In the genomic region with DNA sequence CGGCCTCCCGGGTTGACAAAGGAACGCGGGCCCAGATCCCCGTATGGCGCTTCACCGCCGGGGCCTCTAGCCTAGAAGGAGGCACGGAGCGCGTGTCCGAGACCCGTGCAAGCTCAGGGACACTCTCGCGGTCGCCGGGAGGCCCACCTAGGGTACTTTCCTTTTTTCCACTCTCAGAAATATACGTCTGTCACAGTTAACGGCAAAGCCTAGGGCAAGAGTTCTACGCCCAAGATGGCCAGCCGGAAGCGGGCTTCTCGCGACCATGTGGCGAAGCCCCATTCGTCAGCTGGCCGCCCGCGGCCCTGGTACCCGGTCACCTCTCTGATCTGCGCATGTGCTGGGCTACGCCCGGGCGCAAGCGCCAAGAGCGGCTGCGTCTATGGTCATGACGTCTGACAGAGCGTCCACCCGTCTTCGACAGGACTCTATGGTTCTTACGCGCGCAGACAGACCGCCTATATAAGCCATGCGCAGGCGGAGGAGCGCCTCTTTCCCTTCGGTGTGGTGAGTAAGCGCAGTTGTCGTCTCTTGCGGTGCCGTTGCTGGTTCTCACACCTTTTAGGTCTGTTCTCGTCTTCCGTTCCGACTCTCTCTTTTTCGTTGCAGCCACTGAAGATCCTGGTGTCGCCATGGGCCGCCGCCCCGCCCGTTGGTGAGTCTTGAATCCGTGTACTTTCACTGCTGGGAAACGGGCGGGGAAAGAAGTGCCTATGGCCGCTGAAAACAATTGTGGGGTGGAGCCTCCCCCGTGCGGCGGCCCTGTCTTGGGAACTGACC, we compare ENCODE assay signal across 8 cellular contexts. TPM values are rescaled to one million over a fixed set of nuclear protein-coding genes. Genes with fewer than 3 reads are reported as not detected.
DNase-seq lines count a peak whose midpoint lies in the region; ATAC-seq, FAIRE-seq and TF ChIP-seq lines count a peak whose summit lies in the region.

A gene (plus strand): TSS at position 490 of the 780 bp plus-strand sequence. CDS start 143 bp downstream, at position 633.

- dilution Hi-C loops in IMR-90 (cut with HindIII; ENCODE audit: low sequenced_read_pairs, unreplicated experiment): no loop called here

- ATAC-seq in GM21528 (IDR thresholded peaks at IDR 0.05; ENCODE audit: low FRiP score, unreplicated experiment) (peak; percentile 81), IMR-90 (ENCODE audit: low read depth) (peak; percentile 74)

- peak within 1 kb of the TSS; percentile 89 for H2BK5ac ChIP-seq in IMR-90 (ENCODE audit: low read depth, low read length, poor library complexity, severe bottlenecking)

- peak within 1 kb of the TSS; percentile 96 for H3K4ac ChIP-seq in IMR-90 (ENCODE audit: low read depth, low read length)

- no peaks in the 10 kb centered on the region for H3K27me3 ChIP-seq in IMR-90 (ENCODE audit: control insufficient read depth, insufficient read depth, low read length)

- no peak for TF ChIP-seq CTCF in IMR-90 (conservative IDR thresholded peaks at IDR 0.05; ENCODE audit: low read depth, low read length)
- TF ChIP-seq CTCF in OCI-LY7 (conservative IDR thresholded peaks at IDR 0.05; ENCODE audit: low read length): no peak

- peaks cover 44% of the 10 kb centered on the region for H4K20me1 ChIP-seq in IMR-90 (ENCODE audit: insufficient read depth, low read length)
- H4K20me1 ChIP-seq in OCI-LY7 (ENCODE audit: insufficient read depth, low read length): no peaks in the 10 kb centered on the region

- H3K56ac ChIP-seq in IMR-90 (ENCODE audit: extremely low read depth, insufficient read depth, low read length): peak within 1 kb of the TSS; percentile 91

- H3K14ac ChIP-seq in IMR-90 (replicated peaks; ENCODE audit: low read depth, low read length): peak within 1 kb of the TSS; percentile 99

- CTCF ChIA-PET in IMR-90 (lab: Yijun Ruan, JAX) (interaction anchor here (0.6 to 1.1 kb wide), 2 partner anchors 13 to 15 kb away, joined by 3 read pairs; no protein-coding TSS in a partner anchor), OCI-LY7 (lab: Charles Lee; ENCODE audit: unreplicated experiment) (no interaction called here)

- BruUV-seq in IMR-90 (replicated peaks; lab: Mats Ljungman, UMichigan) (no TSS peak), OCI-LY7 (replicated peaks; lab: Mats Ljungman, UMichigan) (TSS peak; percentile 85)

- peak within 1 kb of the TSS; percentile 90 for H2AFZ ChIP-seq in IMR-90 (replicated peaks; ENCODE audit: low read length, poor library complexity)
- H2AFZ ChIP-seq in OCI-LY7 (ENCODE audit: low read length): peak within 1 kb of the TSS; percentile 60; the same call in 1 of the 2 replicates

- peak within 1 kb of the TSS; percentile 86 for H4K5ac ChIP-seq in IMR-90 (ENCODE audit: low read depth, low read length)

- H4K91ac ChIP-seq in IMR-90 (ENCODE audit: insufficient read depth, low read depth, low read length): peak within 1 kb of the TSS; percentile 95

- peak within 1 kb of the TSS; percentile 6; the same call in 1 of the 3 replicates for H2BK15ac ChIP-seq in IMR-90 (ENCODE audit: low read depth, low read length)

- H3K9ac ChIP-seq in IMR-90 (ENCODE audit: low read depth, low read length): peak within 1 kb of the TSS; percentile 97

- H3K9me3 ChIP-seq in IMR-90 (ENCODE audit: control insufficient read depth, insufficient read depth, low read length) (no peaks in the 10 kb centered on the region), OCI-LY7 (ENCODE audit: low read length) (no peaks in the 10 kb centered on the region), mesodermal cell (ENCODE audit: control insufficient read depth, low read length) (no peaks in the 10 kb centered on the region)

- H2AK9ac ChIP-seq in IMR-90 (replicated peaks; ENCODE audit: low read depth, low read length, poor library complexity): peak within 1 kb of the TSS; percentile 99

- FAIRE-seq in endometrium (lab: Jason Lieb, UNC): peak; percentile 69

- TF ChIP-seq POLR2A in IMR-90 (IDR thresholded peaks at IDR 0.05; ENCODE audit: low read depth, low read length): peak; percentile 100

- DNase-seq in DMS 273 (lab: John Stamatoyannopoulos, UW; ENCODE audit: unreplicated experiment) (peak; percentile 98), IMR-90 (peak; percentile 97), OCI-LY7 (ENCODE audit: low spot score) (peak; percentile 95)
- DNase-seq in activated CD8-positive, alpha-beta memory T cell treated with anti-CD3 and anti-CD28 coated beads, Interleukin-2, amount 50 U/mL, for 48 hours: peak; percentile 91
- peak; percentile 58 for DNase-seq in stimulated activated CD8-positive, alpha-beta memory T cell treated with anti-CD3 and anti-CD28 coated beads, Interleukin-15, amount 100 ng/mL, for 24 hours (ENCODE audit: low read depth)

- no peaks in the 10 kb centered on the region for H3K9me2 ChIP-seq in OCI-LY7 (ENCODE audit: insufficient read depth, low read length)

- 45% methylated on average over 29 of the region's 69 CpGs; no CpG with 5 or more reads in 1 of the 2 experiments for WGBS in IMR-90 (ENCODE audit: extremely low coverage in 2 of 2, insufficient read length in 1 of 2), 2 experiments
- 0% methylated on average over 23 to 43 of the region's 69 CpGs for WGBS in mesodermal cell (ENCODE audit: insufficient coverage in 2 of 2), 2 experiments

- H2AK5ac ChIP-seq in IMR-90 (ENCODE audit: low read depth, low read length): peak within 1 kb of the TSS; percentile 97

- peaks cover 21% of the 10 kb centered on the region for H3K36me3 ChIP-seq in IMR-90 (ENCODE audit: control insufficient read depth, insufficient read depth, low read length)
- H3K36me3 ChIP-seq in OCI-LY7 (ENCODE audit: insufficient read depth, low read length): peaks cover 38% of the 10 kb centered on the region
- peaks cover 18% of the 10 kb centered on the region for H3K36me3 ChIP-seq in mesodermal cell (ENCODE audit: control insufficient read depth, insufficient read depth, low read length)

- intact Hi-C loops in IMR-90 (cut with micrococcal nuclease) (no loop called here), OCI-LY7 (cut with micrococcal nuclease; ENCODE audit: unreplicated experiment) (no loop called here)

- POLR2A ChIA-PET in IMR-90 (lab: Charles Lee; ENCODE audit: unreplicated experiment) (interaction anchor here (0.6 to 1.0 kb wide), 5 partner anchors 9 to 80 kb away, joined by 3 to 8 read pairs (median 4); a partner anchor contains a TSS), OCI-LY7 (lab: Charles Lee) (interaction anchor here (1.2 to 1.5 kb wide), 3 partner anchors 14 to 129 kb away, joined by 3 read pairs; no protein-coding TSS in a partner anchor)

- H3K23ac ChIP-seq in IMR-90 (ENCODE audit: low read depth, low read length): peak within 1 kb of the TSS; percentile 96

- no peaks in the 10 kb centered on the region for H3K9me1 ChIP-seq in IMR-90 (ENCODE audit: insufficient read depth, low read length)

- peak within 1 kb of the TSS; percentile 63 for H3K18ac ChIP-seq in IMR-90 (ENCODE audit: low read depth, low read length)

- TF ChIP-seq RAD21 in IMR-90 (IDR thresholded peaks at IDR 0.05; ENCODE audit: low read length): no peak

- H3K4me2 ChIP-seq in IMR-90 (ENCODE audit: low read depth, low read length): peak within 1 kb of the TSS; percentile 93
- H3K4me2 ChIP-seq in OCI-LY7 (ENCODE audit: low read length): peak within 1 kb of the TSS; percentile 98

- H3K4me1 ChIP-seq in IMR-90 (ENCODE audit: control insufficient read depth, insufficient read depth, low read length) (0 out of 2 replicates have a peak, but pooled peaks cover 2% of the 10 kb centered on the region), OCI-LY7 (ENCODE audit: insufficient read depth, low read length, poor library complexity, severe bottlenecking) (peaks cover 9% of the 10 kb centered on the region), mesodermal cell (ENCODE audit: control insufficient read depth, insufficient read depth, low read length, poor library complexity, severe bottlenecking) (no peaks in the 10 kb centered on the region)

- H3K27ac ChIP-seq in IMR-90 (ENCODE audit: insufficient read depth, low read length) (peak within 1 kb of the TSS; percentile 91), OCI-LY7 (ENCODE audit: low read depth, low read length, poor library complexity, severe bottlenecking) (peak within 1 kb of the TSS; percentile 90), mesodermal cell (ENCODE audit: low read depth, low read length, severe bottlenecking) (peak within 1 kb of the TSS; percentile 98)

- peak within 1 kb of the TSS; percentile 79 to 98 for H4K8ac ChIP-seq in IMR-90 (ENCODE audit: low read depth in 2 of 2, low read length in 2 of 2)

- in situ Hi-C loops in IMR-90 (cut with MboI; ENCODE audit: low sequenced_read_pairs): no loop called here

- H3K4me3 ChIP-seq in IMR-90 (ENCODE audit: insufficient read depth, low read depth, low read length) (peak within 1 kb of the TSS; percentile 64), OCI-LY7 (ENCODE audit: low read depth, low read length, poor library complexity, severe bottlenecking) (peak within 1 kb of the TSS; percentile 86), mesodermal cell (ENCODE audit: extremely low read depth, insufficient read depth, low read length, poor library complexity, severe bottlenecking) (peak within 1 kb of the TSS; percentile 65)

- H2BK20ac ChIP-seq in IMR-90 (ENCODE audit: low read depth, low read length): no peak within 1 kb of the TSS

- peak within 1 kb of the TSS; percentile 76; the same call in 1 of the 2 replicates for H2BK120ac ChIP-seq in IMR-90 (ENCODE audit: low read depth, low read length)

- H3K79me2 ChIP-seq in OCI-LY7 (ENCODE audit: insufficient read depth, low read depth, low read length): peaks cover 13% of the 10 kb centered on the region; the same call in 1 of the 2 replicates

- H3K79me1 ChIP-seq in IMR-90 (ENCODE audit: low read depth in 1 of 2, low read length in 2 of 2): peaks cover 4 to 24% of the 10 kb centered on the region in 2 experiments; a peak in 3 of 4 replicates

TF ChIP-seq in IMR-90, 13 proteins besides CTCF, POLR2A, EP300 and RAD21 (continues in another document):
- no peak for TF ChIP-seq BHLHE40 (IDR thresholded peaks at IDR 0.05; ENCODE audit: low read depth, low read length)
- TF ChIP-seq FOS (IDR thresholded peaks at IDR 0.05; ENCODE audit: low read depth, low read length): no peak
- 0 out of 2 replicates have a peak, but pooled peaks have one; percentile 6 for TF ChIP-seq NFE2L2 (IDR thresholded peaks at IDR 0.05; ENCODE audit: low read depth, low read length)
- TF ChIP-seq MAFK (IDR thresholded peaks at IDR 0.05; ENCODE audit: low read depth, low read length): no peak

RNA-seq across cellular contexts. Expression of the gene that starts here (rescaled TPM):
- total RNA-seq in IMR-90 (2012; rRNA removed) (1,582 and 1,900 TPM in 2 replicates), OCI-LY7 (2022) (2,447 and 2,466 TPM in 2 replicates)
- 4,696 and 7,467 TPM in 2 replicates for polyA plus RNA-seq in IMR-90 (2012; rRNA removed)
- polyA plus RNA-seq in IMR-90 (2012; cell fraction: cytosol; rRNA removed): 1,699 and 6,181 TPM in 2 replicates
- 2,396 and 4,012 TPM in 2 replicates for polyA plus RNA-seq in IMR-90 (2012; cell fraction: nucleus; rRNA removed; ENCODE audit: low replicate concordance)
- total RNA-seq in OCI-LY7 (2014; rRNA removed; shearing (Covaris generic)): 4,261 and 4,291 TPM in 2 replicates
- polyA plus RNA-seq in mesodermal cell (2013, experiment 1 of 2): 3,353 TPM
- 3,098 TPM for polyA plus RNA-seq in mesodermal cell (2013, experiment 2 of 2)

Comparison
In these comparisons a context has a peak if more than half of its experiments do, and no peak if none do; other contexts are left out.
1. Peak in every context shown above with its lines: DNase-seq, ATAC-seq, H3K4me3 ChIP-seq and H3K27ac ChIP-seq.